Comparison of ENCODE assay signal across 1 cellular context in genomic region chr6:44250718-44251123, GRCh38.
TF ChIP-seq lines count a peak whose summit lies in the region.

No MANE protein-coding gene starts in this region.

TF ChIP-seq in K562, 482 proteins besides CTCF, POLR2A, EP300 and RAD21:
- TF ChIP-seq CCNT2 (IDR thresholded peaks at IDR 0.05; ENCODE audit: borderline replicate concordance, extremely low read depth, insufficient read length, low read depth, low read length) = peak; percentile 29
- TF ChIP-seq ZKSCAN3 (CRISPR knock-in tag; IDR thresholded peaks at IDR 0.05) = no peak
- no peak for TF ChIP-seq PHF8 (IDR thresholded peaks at IDR 0.05; ENCODE audit: borderline replicate concordance, low read length)
- no peak for TF ChIP-seq TCF7 (IDR thresholded peaks at IDR 0.05; ENCODE audit: borderline replicate concordance)
- no peak for TF ChIP-seq NCOR1 (IDR thresholded peaks at IDR 0.05)
- TF ChIP-seq ATF1 (CRISPR knock-in tag; IDR thresholded peaks at IDR 0.05) = no peak
- TF ChIP-seq ATF1 (tag; IDR thresholded peaks at IDR 0.05) = 0 out of 2 replicates have a peak, but pooled peaks have one; percentile 13
- no peak for TF ChIP-seq ARNT (IDR thresholded peaks at IDR 0.05)
- peak; percentile 95; the same call in 1 of the 2 replicates for TF ChIP-seq PHTF2 (CRISPR knock-in tag; IDR thresholded peaks at IDR 0.05)
- no peak for TF ChIP-seq SOX6 (IDR thresholded peaks at IDR 0.05)
- 0 out of 2 replicates have a peak, but pooled peaks have one; percentile 60 for TF ChIP-seq RBFOX2 (IDR thresholded peaks at IDR 0.05; ENCODE audit: low read depth, low read length)
- TF ChIP-seq, protein P1, sequence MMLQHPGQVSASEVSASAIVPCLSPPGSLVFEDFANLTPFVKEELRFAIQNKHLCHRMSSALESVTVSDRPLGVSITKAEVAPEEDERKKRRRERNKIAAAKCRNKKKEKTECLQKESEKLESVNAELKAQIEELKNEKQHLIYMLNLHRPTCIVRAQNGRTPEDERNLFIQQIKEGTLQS (IDR thresholded peaks at IDR 0.05) = no peak
- TF ChIP-seq, protein P1 (CRISPR knock-in tag; conservative IDR thresholded peaks at IDR 0.05) = 0 out of 2 replicates have a peak, but pooled peaks have one; percentile 31
- no peak for TF ChIP-seq CREM (IDR thresholded peaks at IDR 0.05; ENCODE audit: low read depth)
- no peak for TF ChIP-seq ADNP (tag; IDR thresholded peaks at IDR 0.05)
- TF ChIP-seq, protein P2, sequence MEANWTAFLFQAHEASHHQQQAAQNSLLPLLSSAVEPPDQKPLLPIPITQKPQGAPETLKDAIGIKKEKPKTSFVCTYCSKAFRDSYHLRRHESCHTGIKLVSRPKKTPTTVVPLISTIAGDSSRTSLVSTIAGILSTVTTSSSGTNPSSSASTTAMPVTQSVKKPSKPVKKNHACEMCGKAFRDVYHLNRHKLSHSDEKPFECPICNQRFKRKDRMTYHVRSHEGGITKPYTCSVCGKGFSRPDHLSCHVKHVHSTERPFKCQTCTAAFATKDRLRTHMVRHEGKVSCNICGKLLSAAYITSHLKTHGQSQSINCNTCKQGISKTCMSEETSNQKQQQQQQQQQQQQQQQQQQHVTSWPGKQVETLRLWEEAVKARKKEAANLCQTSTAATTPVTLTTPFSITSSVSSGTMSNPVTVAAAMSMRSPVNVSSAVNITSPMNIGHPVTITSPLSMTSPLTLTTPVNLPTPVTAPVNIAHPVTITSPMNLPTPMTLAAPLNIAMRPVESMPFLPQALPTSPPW (CRISPR knock-in tag; IDR thresholded peaks at IDR 0.05) = no peak
- TF ChIP-seq POLR2AphosphoS5 (IDR thresholded peaks at IDR 0.05; ENCODE audit: control insufficient read depth, insufficient read depth, low read depth, low read length) = peak; percentile 65
- TF ChIP-seq FOXP1 (CRISPR knock-in tag; IDR thresholded peaks at IDR 0.05) = no peak
- no peak for TF ChIP-seq RFX7 (CRISPR knock-in tag; IDR thresholded peaks at IDR 0.05)
- 0 out of 2 replicates have a peak, but pooled peaks have one; percentile 7 for TF ChIP-seq ZNF436 (CRISPR knock-in tag; IDR thresholded peaks at IDR 0.05)
- TF ChIP-seq ZMIZ1 (IDR thresholded peaks at IDR 0.05; ENCODE audit: low read depth in 2 of 2, low read length in 2 of 2) = 0 out of 4 replicates have a peak, but pooled peaks of 1 of the 2 experiments have one; percentile 24
- TF ChIP-seq ZNF431 (CRISPR knock-in tag; IDR thresholded peaks at IDR 0.05) = peak; percentile 60; the same call in 1 of the 2 replicates
- no peak for TF ChIP-seq ARHGAP35 (IDR thresholded peaks at IDR 0.05; ENCODE audit: partially characterized antibody)
- TF ChIP-seq RAD51 (IDR thresholded peaks at IDR 0.05; ENCODE audit: borderline replicate concordance, low read depth) = no peak
- TF ChIP-seq MAFF (IDR thresholded peaks at IDR 0.05; ENCODE audit: low read length) = no peak
- TF ChIP-seq ZNF311 (CRISPR knock-in tag; IDR thresholded peaks at IDR 0.05) = no peak
- peak; percentile 34; the same call in 1 of the 2 replicates for TF ChIP-seq FOXK1 (CRISPR knock-in tag; IDR thresholded peaks at IDR 0.05; ENCODE audit: borderline replicate concordance)
- peak; percentile 12 for TF ChIP-seq POLR2B (IDR thresholded peaks at IDR 0.05; ENCODE audit: low read depth, partially characterized antibody)
- no peak for TF ChIP-seq RNF219 (CRISPR knock-in tag; IDR thresholded peaks at IDR 0.05)
- TF ChIP-seq HLTF (IDR thresholded peaks at IDR 0.05) = no peak
- TF ChIP-seq ZNF175 (CRISPR knock-in tag; IDR thresholded peaks at IDR 0.05; ENCODE audit: low read depth) = no peak
- TF ChIP-seq ZBED1 (IDR thresholded peaks at IDR 0.05) = peak; percentile 51; the same call in 1 of the 2 replicates
- TF ChIP-seq KHSRP (IDR thresholded peaks at IDR 0.05) = no peak
